In genomic region chr3:187678869-187679268, GRCh38 we compare ENCODE assay signal across 9 cellular contexts. TPM values are rescaled to one million over a fixed set of nuclear protein-coding genes. Genes with fewer than 3 reads are reported as not detected.
DNase-seq lines count a peak whose midpoint lies in the region; ATAC-seq and TF ChIP-seq lines count a peak whose summit lies in the region.
"Had no signal": no experiment of that assay in that cellular context is flagged by ENCODE, and none has a peak within 500 bp of the region (broad histone marks: within the 10 kb centered on the region; RNA-seq: fewer than 3 reads in every experiment).

No MANE protein-coding gene starts in this region.

- peaks cover 47 to 50% of the 10 kb centered on the region in 2 donors for H3K27me3 Mint-ChIP-seq in T-cell

- H3K27ac Mint-ChIP-seq in T-cell: no peak overlapping the region

- H3K4me3 ChIP-seq in epithelial cell of proximal tubule (ENCODE audit: low read depth, low read length): no peak overlapping the region

- peak; percentile 52 for DNase-seq in activated CD4-positive, alpha-beta T cell treated with anti-CD3 and anti-CD28 coated beads for 48 hours
- no peak for DNase-seq in activated CD4-positive, alpha-beta T cell treated with anti-CD3 and anti-CD28 coated beads for 1 hour
- DNase-seq in MV-4-11 (lab: John Stamatoyannopoulos, UW) (peak; percentile 51), T-cell (peak in 18 of 34 experiments; percentile 2 to 26 (median 8)), epithelial cell of proximal tubule (ENCODE audit: low read depth) (no peak), myocyte (ENCODE audit: low read depth) (peak; percentile 50), activated gamma-delta T cell (lab: John Stamatoyannopoulos, UW) (no peak)

- H3K36me3 Mint-ChIP-seq in T-cell: no peaks in the 10 kb centered on the region

- no peaks in the 10 kb centered on the region for H3K9me3 Mint-ChIP-seq in T-cell

- H3K4me1 Mint-ChIP-seq in T-cell: peaks cover 0 to 2% (median 0%) of the 10 kb centered on the region in 3 donors

- ATAC-seq in T-cell (replicated peaks in 1 of 4) (no peak), GM19455 (IDR thresholded peaks at IDR 0.05; ENCODE audit: unreplicated experiment) (no peak)

- peak; percentile 87 for TF ChIP-seq CTCF in epithelial cell of proximal tubule (conservative IDR thresholded peaks at IDR 0.05; ENCODE audit: low read depth, low read length)

- no peak overlapping the region for H3K4me3 Mint-ChIP-seq in T-cell

- CTCF ChIA-PET in T-cell (lab: Charles Lee): interaction anchor here (0.6 to 7.9 kb wide), 23 partner anchors 8 to 1825 kb away, joined by 3 to 198 read pairs (median 4); partner anchors contain the start of gene RTP4 (in 1 of the 2)

- POLR2A ChIA-PET in T-cell (lab: Charles Lee): no interaction called here

RNA-seq across cellular contexts. Expression of gene SST, which starts 8.7 kb away (rescaled TPM):
- total RNA-seq in T-cell (not detected), epithelial cell of proximal tubule (0.98 TPM in 1 of 2 replicates, not detected in the other), myocyte (not detected in 2 replicates)
- not detected for polyA plus RNA-seq in myocyte (2012)

RNA-seq across cellular contexts. Expression of gene RTP2, which starts 23.5 kb away (rescaled TPM):
- total RNA-seq in T-cell: not detected
- not detected in 2 replicates for total RNA-seq in epithelial cell of proximal tubule
- total RNA-seq in myocyte: not detected in 2 replicates
- not detected for polyA plus RNA-seq in myocyte (2012)
- total RNA-seq: urinary bladder had no signal
- polyA plus RNA-seq: urinary bladder had no signal

Comparison
In these comparisons a context has a peak if more than half of its experiments do, and no peak if none do; other contexts are left out.
1. DNase-seq: peak in activated CD4-positive, alpha-beta T cell treated with anti-CD3 and anti-CD28 coated beads for 48 hours (single experiment), MV-4-11 (single experiment), T-cell (18 of 34) and myocyte (single experiment); none in activated CD4-positive, alpha-beta T cell treated with anti-CD3 and anti-CD28 coated beads for 1 hour (single experiment), epithelial cell of proximal tubule (single experiment) and activated gamma-delta T cell (single experiment).